Comparison of ENCODE assay signal across 1 cellular context in the genomic region with DNA sequence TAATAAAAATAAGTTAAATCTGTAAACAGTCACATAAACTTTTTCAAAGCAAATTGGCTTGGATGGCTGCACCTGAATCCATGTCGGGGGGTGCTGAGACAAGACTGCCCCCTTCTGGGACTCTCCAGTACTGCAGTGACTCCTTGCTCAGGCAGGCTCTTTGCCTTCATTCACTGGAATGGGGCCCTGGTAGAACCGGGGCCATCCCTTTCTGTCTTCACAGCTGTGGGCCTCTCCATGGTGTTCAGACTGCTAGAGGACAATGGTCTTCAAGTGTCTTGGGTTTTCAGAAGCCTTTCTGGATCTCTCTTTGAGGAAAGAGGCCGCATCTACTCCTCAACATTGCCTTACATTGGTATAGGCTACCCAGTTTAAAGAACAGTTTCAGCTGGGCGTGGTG.
TF ChIP-seq lines count a peak whose summit lies in the region.

No MANE protein-coding gene starts in this region.

TF ChIP-seq in HepG2, 621 proteins besides CTCF, POLR2A, EP300 and RAD21 (continued from another document):
- 0 out of 2 replicates have a peak, but pooled peaks have one; percentile 35 for TF ChIP-seq EED (CRISPR knock-in tag; IDR thresholded peaks at IDR 0.05)
- TF ChIP-seq SUZ12 (IDR thresholded peaks at IDR 0.05; ENCODE audit: low read depth, low read length), result no peak
- TF ChIP-seq HDAC2 (CRISPR knock-in tag; IDR thresholded peaks at IDR 0.05), result no peak
- TF ChIP-seq ZNF547 (CRISPR knock-in tag; IDR thresholded peaks at IDR 0.05), result 0 out of 2 replicates have a peak, but pooled peaks have one; percentile 31
- 0 out of 2 replicates have a peak, but pooled peaks have one; percentile 22 for TF ChIP-seq ZNF772 (CRISPR knock-in tag; IDR thresholded peaks at IDR 0.05)
- TF ChIP-seq KLF9 (CRISPR knock-in tag; IDR thresholded peaks at IDR 0.05; ENCODE audit: low read depth), result no peak
- TF ChIP-seq ZFX (CRISPR knock-in tag; IDR thresholded peaks at IDR 0.05; ENCODE audit: low read depth), result 0 out of 2 replicates have a peak, but pooled peaks have one; percentile 15
- no peak for TF ChIP-seq SOX6 (IDR thresholded peaks at IDR 0.05)
- no peak for TF ChIP-seq SOX6 (CRISPR knock-in tag; IDR thresholded peaks at IDR 0.05)
